31 cellular contexts compared by ENCODE assay signal in genomic region chr5:36028816-36029465, GRCh38. TPM values are rescaled to one million over a fixed set of nuclear protein-coding genes. Genes with fewer than 3 reads are reported as not detected.
"Had no signal": no experiment of that assay in that cellular context is flagged by ENCODE, and none has a peak within 500 bp of the region (broad histone marks: within the 10 kb centered on the region; RNA-seq: fewer than 3 reads in every experiment).

No MANE protein-coding gene starts in this region.

- H3K36me3 ChIP-seq: brain microvascular endothelial cell had no signal

- H3K27me3 ChIP-seq: brain microvascular endothelial cell had no signal

- H3K27ac ChIP-seq: brain microvascular endothelial cell, coronary artery, VCaP had no signal

- H3K4me3 ChIP-seq: coronary artery, dorsolateral prefrontal cortex had no signal

- DNase-seq: activated CD4-positive, alpha-beta memory T cell treated with anti-CD3 and anti-CD28 coated beads, Interleukin-2, amount 10 ng/mL, durations not matched to agents 7 days and 5 days; activated CD4-positive, alpha-beta T cell treated with anti-CD3 and anti-CD28 coated beads for 1 hour; activated CD4-positive, alpha-beta T cell treated with anti-CD3 and anti-CD28 coated beads for 4 hours; activated CD4-positive, alpha-beta T cell treated with anti-CD3 and anti-CD28 coated beads, Interleukin-2, amount 10 ng/mL, durations not matched to agents 7 days and 5 days; activated CD4-positive, alpha-beta T cell treated with anti-CD3 and anti-CD28 coated beads, Interleukin-2, amount 50 U/mL, for 4 hours; activated CD8-positive, alpha-beta memory T cell treated with anti-CD3 and anti-CD28 coated beads, Interleukin-2, amount 50 U/mL, for 48 hours; activated gamma-delta T cell; activated naive CD4-positive, alpha-beta T cell; activated naive CD4-positive, alpha-beta T cell treated with anti-CD3 and anti-CD28 coated beads, Interleukin-2, amount 50 U/mL, for 16 hours; activated T-cell treated with anti-CD3 and anti-CD28 coated beads for 4 hours; activated T-cell treated with anti-CD3 and anti-CD28 coated beads, Interleukin-2, amount 50 U/mL, for 24 hours; activated T-cell treated with anti-CD3 and anti-CD28 coated beads, Interleukin-2, amount 50 U/mL, for 72 hours; amniotic stem cell; brain microvascular endothelial cell; dorsolateral prefrontal cortex; effector memory CD4-positive, alpha-beta T cell; endodermal cell; foreskin fibroblast; head of caudate nucleus; T-helper 2 cell had no signal

RNA-seq across cellular contexts. Expression of gene UGT3A2, which starts 37.7 kb away (rescaled TPM):
- total RNA-seq: activated CD4-positive, alpha-beta T cell treated with anti-CD3 and anti-CD28 coated beads, Interleukin-2, amount 10 ng/mL, durations not matched to agents 7 days and 5 days; activated T-cell treated with anti-CD3 and anti-CD28 coated beads, Interleukin-2, amount 50 U/mL, for 72 hours; bronchial epithelial cell; cardiac septum; epithelial cell of proximal tubule; esophagus mucosa; fibroblast of lung had no signal
- polyA plus RNA-seq: adipose tissue, fibroblast of lung had no signal

RNA-seq across cellular contexts. Expression of gene UGT3A1, which starts 37.8 kb away (rescaled TPM):
- total RNA-seq: activated CD4-positive, alpha-beta memory T cell treated with anti-CD3 and anti-CD28 coated beads, Interleukin-2, amount 10 ng/mL, durations not matched to agents 7 days and 5 days; activated CD4-positive, alpha-beta T cell treated with anti-CD3 and anti-CD28 coated beads, Interleukin-2, amount 10 ng/mL, durations not matched to agents 7 days and 5 days; activated T-cell treated with anti-CD3 and anti-CD28 coated beads, Interleukin-2, amount 50 U/mL, for 72 hours; bronchial epithelial cell; cardiac septum; cerebellum; esophagus mucosa; fibroblast of lung; frontal cortex; T-helper 1 cell treated with Interleukin-12 subunit alpha and Interleukin-12 subunit beta and Interleukin-4 antibody, amounts not matched to agents 30 ng/mL and 1 ng/mL, for 36 hours had no signal
- polyA plus RNA-seq: adipose tissue, fibroblast of lung had no signal
